In genomic region chr20:62536731-62537401, GRCh38 we compare ENCODE assay signal across 18 cellular contexts.
DNase-seq lines count a peak whose midpoint lies in the region; ATAC-seq and TF ChIP-seq lines count a peak whose summit lies in the region.
"Had no signal": no experiment of that assay in that cellular context is flagged by ENCODE, and none has a peak within 500 bp of the region (broad histone marks: within the 10 kb centered on the region; RNA-seq: fewer than 3 reads in every experiment).

No MANE protein-coding gene starts in this region.

- peaks cover 35% of the 10 kb centered on the region for H3K27me3 Mint-ChIP-seq in HFFc6 (ENCODE audit: insufficient read depth)
- H3K27me3 Mint-ChIP-seq: activated CD4-positive, alpha-beta T cell treated with anti-CD3 and anti-CD28 coated beads, Interleukin-2, amount 10 ng/mL, durations not matched to agents 24 days and 14 days; B cell had no signal

- intact Hi-C loops in mucosa of descending colon (cut with DNase I, micrococcal nuclease) (no loop called here), uterus (cut with DNase I; ENCODE audit: low total_unique reads) (no loop called here), lower leg skin (cut with DNase I; ENCODE audit: low total_unique reads) (no loop called here)

- no peaks in the 10 kb centered on the region for H3K9me3 Mint-ChIP-seq in HFFc6
- H3K9me3 Mint-ChIP-seq: activated CD4-positive, alpha-beta T cell treated with anti-CD3 and anti-CD28 coated beads, Interleukin-2, amount 10 ng/mL, durations not matched to agents 24 days and 14 days; activated T-helper 2 cell treated with anti-CD3 and anti-CD28 coated beads, Interferon-gamma antibody, Interleukin-2, Interleukin-4, amounts not matched to agents 10 μg/mL and 5 μg/mL and 100 μg/mL, durations not matched to agents 14 hours and 24 hours and 36 hours; H9; stimulated activated memory B cell treated with anti-CD40 and anti-IgM and Interleukin-4, amounts not matched to agents 10 μg/mL and 1 μg/mL and 100 μg/mL, for 72 hours had no signal

- H3K36me3 ChIP-seq in mucosa of descending colon (ENCODE audit: low read depth) (no peaks in the 10 kb centered on the region), uterus (no peaks in the 10 kb centered on the region)
- H3K36me3 ChIP-seq: brain microvascular endothelial cell, neutrophil, tibial artery had no signal

- H3K36me3 Mint-ChIP-seq in HFFc6 (ENCODE audit: low read depth) = no peaks in the 10 kb centered on the region
- H3K36me3 Mint-ChIP-seq: stimulated activated memory B cell treated with anti-CD40 and anti-IgM and Interleukin-4, amounts not matched to agents 10 μg/mL and 1 μg/mL and 100 μg/mL, for 72 hours had no signal

- no peaks in the 10 kb centered on the region for H3K4me1 ChIP-seq in mucosa of descending colon (ENCODE audit: low read depth)
- peaks cover 0 to 13% of the 10 kb centered on the region in 2 donors for H3K4me1 ChIP-seq in uterus

- ATAC-seq in mucosa of descending colon (peak; percentile 44), GM21576 (IDR thresholded peaks at IDR 0.05; ENCODE audit: unreplicated experiment) (no peak)
- ATAC-seq: stimulated activated memory B cell treated with anti-CD40 and anti-IgM and Interleukin-4, amounts not matched to agents 10 μg/mL and 1 μg/mL and 100 μg/mL, for 72 hours had no signal

- H3K27me3 ChIP-seq in uterus = no peaks in the 10 kb centered on the region
- H3K27me3 ChIP-seq: brain microvascular endothelial cell had no signal

- no peak overlapping the region for H3K4me3 Mint-ChIP-seq in HFFc6
- H3K4me3 Mint-ChIP-seq: activated CD4-positive, alpha-beta T cell treated with anti-CD3 and anti-CD28 coated beads, Interleukin-2, amount 10 ng/mL, durations not matched to agents 24 days and 14 days; B cell; H9; stimulated activated memory B cell treated with anti-CD40 and anti-IgM and Interleukin-4, amounts not matched to agents 10 μg/mL and 1 μg/mL and 100 μg/mL, for 72 hours had no signal

- H3K9me3 ChIP-seq in mucosa of descending colon = no peaks in the 10 kb centered on the region
- no peaks in the 10 kb centered on the region for H3K9me3 ChIP-seq in uterus
- H3K9me3 ChIP-seq: neutrophil, tibial artery had no signal

- TF ChIP-seq POLR2A in uterus (IDR thresholded peaks at IDR 0.05) (no peak), lower leg skin (IDR thresholded peaks at IDR 0.05) (no peak)

- no peaks in the 10 kb centered on the region for H3K4me1 Mint-ChIP-seq in HFFc6 (ENCODE audit: low read depth)
- H3K4me1 Mint-ChIP-seq: activated CD4-positive, alpha-beta T cell treated with anti-CD3 and anti-CD28 coated beads, Interleukin-2, amount 10 ng/mL, durations not matched to agents 24 days and 14 days; B cell; stimulated activated memory B cell treated with anti-CD40 and anti-IgM and Interleukin-4, amounts not matched to agents 10 μg/mL and 1 μg/mL and 100 μg/mL, for 72 hours had no signal

- H3K27ac Mint-ChIP-seq in HFFc6 = no peak overlapping the region
- H3K27ac Mint-ChIP-seq: activated CD4-positive, alpha-beta T cell treated with anti-CD3 and anti-CD28 coated beads, Interleukin-2, amount 10 ng/mL, durations not matched to agents 24 days and 14 days; activated T-helper 2 cell treated with anti-CD3 and anti-CD28 coated beads, Interferon-gamma antibody, Interleukin-2, Interleukin-4, amounts not matched to agents 10 μg/mL and 5 μg/mL and 100 μg/mL, durations not matched to agents 14 hours and 24 hours and 36 hours; B cell; H9; stimulated activated memory B cell treated with anti-CD40 and anti-IgM and Interleukin-4, amounts not matched to agents 10 μg/mL and 1 μg/mL and 100 μg/mL, for 72 hours had no signal

- DNase-seq in HFFc6 (peak; percentile 63), amniotic epithelial cell (ENCODE audit: low read depth) (peak; percentile 19), mucosa of descending colon (no peak), uterus (peak; percentile 33 to 42), NK-92 (lab: John Stamatoyannopoulos, UW; ENCODE audit: unreplicated experiment) (no peak), lower leg skin (ENCODE audit: low spot score in 2 of 2) (no peak)
- DNase-seq: activated CD4-positive, alpha-beta T cell treated with anti-CD3 and anti-CD28 coated beads, Interleukin-2, amount 10 ng/mL, durations not matched to agents 24 days and 14 days; brain microvascular endothelial cell; H9; kidney glomerular epithelial cell; NCI-H187 treated with DMSO at 0.1 percent for 48 hours; NK-92 treated with Interleukin-12 subunit alpha and Interleukin-12 subunit beta, amount 100 ng/mL, for 24 hours had no signal

- H3K27ac ChIP-seq in uterus = no peak overlapping the region
- H3K27ac ChIP-seq: brain microvascular endothelial cell, neutrophil, tibial artery had no signal

- WGBS in lower leg skin, 2 donors = 73 to 74% methylated on average over 15 to 18 of the region's 19 CpGs

- H3K4me3 ChIP-seq in mucosa of descending colon (no peak overlapping the region), uterus (no peak overlapping the region), lower leg skin (ENCODE audit: low read depth, poor library complexity, severe bottlenecking) (no peak overlapping the region)
- H3K4me3 ChIP-seq: tibial artery had no signal

- TF ChIP-seq CTCF in HFFc6 (IDR thresholded peaks at IDR 0.05) = no peak
- TF ChIP-seq CTCF in mucosa of descending colon (IDR thresholded peaks at IDR 0.05) = no peak
- TF ChIP-seq CTCF in uterus (IDR thresholded peaks at IDR 0.05) = no peak
- TF ChIP-seq CTCF in lower leg skin (IDR thresholded peaks at IDR 0.05) = no peak

Comparison
In these comparisons a context has a peak if more than half of its experiments do, and no peak if none do; other contexts are left out.
1. DNase-seq: peak in HFFc6 (single experiment), amniotic epithelial cell (single experiment) and uterus (2 of 2); none in mucosa of descending colon (0 of 3), NK-92 (single experiment) and lower leg skin (0 of 2).